ENCODE assay signal across 13 cellular contexts in the genomic region with DNA sequence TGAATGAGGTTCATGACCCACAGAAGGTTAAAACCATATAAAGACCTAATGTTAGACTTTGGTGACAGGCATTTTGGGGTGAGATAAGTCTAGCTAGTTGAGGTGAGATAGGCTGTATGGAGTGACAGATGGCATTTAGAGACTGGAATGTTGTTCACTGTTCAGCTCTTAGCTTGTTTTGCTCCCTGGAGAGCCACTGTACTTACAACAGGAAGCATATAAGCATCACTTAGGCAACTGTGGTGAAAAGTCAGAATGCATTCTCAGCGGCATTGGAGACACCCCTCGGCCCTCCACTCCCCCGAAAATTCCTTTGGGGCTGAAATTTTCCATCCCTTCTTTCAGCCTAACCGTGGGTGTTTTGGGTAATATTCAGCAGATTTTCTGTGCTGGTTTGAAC.
DNase-seq lines count a peak whose midpoint lies in the region; ATAC-seq and TF ChIP-seq lines count a peak whose summit lies in the region.
"Had no signal": no experiment of that assay in that cellular context is flagged by ENCODE, and none has a peak within 500 bp of the region (broad histone marks: within the 10 kb centered on the region; RNA-seq: fewer than 3 reads in every experiment).

No MANE protein-coding gene starts in this region.

- 10 to 24% methylated on average over 4 of the region's 4 CpGs for WGBS in thyroid gland, 2 donors

- no peaks in the 10 kb centered on the region for H3K36me3 Mint-ChIP-seq in T-helper 17 cell (ENCODE audit: low read depth)
- H3K36me3 Mint-ChIP-seq in effector memory CD8-positive, alpha-beta T cell (ENCODE audit: insufficient read depth): peaks cover 5% of the 10 kb centered on the region
- H3K36me3 Mint-ChIP-seq: activated CD4-positive, alpha-beta memory T cell treated with anti-CD3 and anti-CD28 coated beads for 36 hours had no signal

- TF ChIP-seq POLR2A in thyroid gland (IDR thresholded peaks at IDR 0.05): no peak

- peaks cover 35 to 50% of the 10 kb centered on the region in 2 donors for H3K4me1 ChIP-seq in thyroid gland
- H3K4me1 ChIP-seq: A549 had no signal

- peaks cover 55% of the 10 kb centered on the region for H3K4me1 Mint-ChIP-seq in T-helper 17 cell
- H3K4me1 Mint-ChIP-seq in effector memory CD8-positive, alpha-beta T cell (ENCODE audit: low read depth in 2 of 2): peaks cover 47 to 66% of the 10 kb centered on the region in 2 donors

- no peaks in the 10 kb centered on the region for H3K36me3 ChIP-seq in thyroid gland
- H3K36me3 ChIP-seq: prostate gland had no signal

- ATAC-seq in T-helper 17 cell (no peak), left cardiac atrium (peak; percentile 24 to 66), GM19324 (IDR thresholded peaks at IDR 0.05; ENCODE audit: low FRiP score, unreplicated experiment) (no peak), GM18870 (IDR thresholded peaks at IDR 0.05; ENCODE audit: unreplicated experiment) (no peak)
- ATAC-seq in effector memory CD8-positive, alpha-beta T cell (replicated peaks): no peak
- ATAC-seq: A549 had no signal

- H3K27ac Mint-ChIP-seq in T-helper 17 cell: peak overlapping the region; percentile 43
- no peak overlapping the region for H3K27ac Mint-ChIP-seq in effector memory CD8-positive, alpha-beta T cell
- H3K27ac Mint-ChIP-seq: activated CD4-positive, alpha-beta memory T cell treated with anti-CD3 and anti-CD28 coated beads for 36 hours had no signal

- no peaks in the 10 kb centered on the region for H3K9me3 Mint-ChIP-seq in effector memory CD8-positive, alpha-beta T cell
- H3K9me3 Mint-ChIP-seq: activated CD4-positive, alpha-beta memory T cell treated with anti-CD3 and anti-CD28 coated beads for 36 hours had no signal

- H3K27ac ChIP-seq in thyroid gland: peak overlapping the region; percentile 32 to 53 (median 42)
- H3K27ac ChIP-seq: A549, prostate gland had no signal

- DNase-seq in NCI-H1436 (lab: John Stamatoyannopoulos, UW) (peak; percentile 37), NCI-H1436 treated with DMSO at 0.1 percent for 48 hours (lab: John Stamatoyannopoulos, UW) (no peak), T-helper 17 cell (no peak), left cardiac atrium (no peak), thyroid gland (no peak)
- DNase-seq in effector memory CD8-positive, alpha-beta T cell: no peak
- DNase-seq: activated naive CD4-positive, alpha-beta T cell treated with anti-CD3 and anti-CD28 coated beads, Interleukin-2, amount 50 U/mL, for 16 hours; effector CD4-positive, alpha-beta T cell had no signal

- no peaks in the 10 kb centered on the region for H3K27me3 ChIP-seq in thyroid gland

- peak in 1 of 6 experiments; percentile 10 for TF ChIP-seq CTCF in thyroid gland (IDR thresholded peaks at IDR 0.05)

- H3K4me3 ChIP-seq in thyroid gland (replicated peaks in 1 of 3): no peak overlapping the region
- H3K4me3 ChIP-seq: A549, prostate gland had no signal

- H3K4me3 Mint-ChIP-seq in T-helper 17 cell: peak overlapping the region; percentile 26
- H3K4me3 Mint-ChIP-seq in effector memory CD8-positive, alpha-beta T cell: no peak overlapping the region
- H3K4me3 Mint-ChIP-seq: activated CD4-positive, alpha-beta memory T cell treated with anti-CD3 and anti-CD28 coated beads for 36 hours had no signal

- no peaks in the 10 kb centered on the region for H3K27me3 Mint-ChIP-seq in T-helper 17 cell
- no peaks in the 10 kb centered on the region for H3K27me3 Mint-ChIP-seq in effector memory CD8-positive, alpha-beta T cell
- H3K27me3 Mint-ChIP-seq: activated CD4-positive, alpha-beta memory T cell treated with anti-CD3 and anti-CD28 coated beads for 36 hours had no signal

- intact Hi-C loops in left cardiac atrium (cut with DNase I) (loop anchor here (5.0 to 10.0 kb wide), 2 partner anchors 65 to 72 kb away; a partner anchor contains a TSS), thyroid gland (cut with DNase I) (no loop called here)

- H3K9me3 ChIP-seq in T-helper 17 cell (ENCODE audit: control insufficient read depth, low read length, poor library complexity, severe bottlenecking) (no peaks in the 10 kb centered on the region), thyroid gland (no peaks in the 10 kb centered on the region)
- H3K9me3 ChIP-seq: A549, prostate gland had no signal

Comparison
In these comparisons a context has a peak if more than half of its experiments do, and no peak if none do; other contexts are left out.
1. ATAC-seq: peak in left cardiac atrium (2 of 2); none in T-helper 17 cell (single experiment), GM19324 (single experiment), GM18870 (single experiment) and effector memory CD8-positive, alpha-beta T cell (single experiment).